ENCODE assay signal across 9 cellular contexts in the genomic region with DNA sequence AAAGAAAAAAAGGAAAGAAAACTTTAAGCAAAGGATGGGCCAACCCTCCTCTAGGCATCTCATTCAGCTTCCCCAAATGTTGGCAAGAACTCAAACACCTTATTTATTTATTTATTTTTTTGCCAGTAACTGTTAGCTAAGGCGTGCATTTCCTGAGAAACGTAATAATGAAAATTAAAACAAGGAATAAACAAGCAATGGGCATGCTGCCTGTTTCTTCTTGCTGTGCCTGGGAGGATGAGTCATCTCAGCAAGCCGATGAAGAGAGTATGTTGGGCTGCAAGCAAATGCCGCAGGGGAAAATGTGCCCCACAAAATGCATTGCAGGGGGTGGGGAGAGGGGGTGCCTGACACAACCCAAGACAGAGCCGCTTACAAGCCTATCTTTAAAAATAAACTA. TPM values are rescaled to one million over a fixed set of nuclear protein-coding genes. Genes with fewer than 3 reads are reported as not detected.
A peak's percentile ranks its signal among the peaks of the same experiment; 100 is the strongest.
DNase-seq lines count a peak whose midpoint lies in the region; ATAC-seq, FAIRE-seq and TF ChIP-seq lines count a peak whose summit lies in the region.
"Had no signal": no experiment of that assay in that cellular context is flagged by ENCODE, and none has a peak within 500 bp of the region (broad histone marks: within the 10 kb centered on the region; RNA-seq: fewer than 3 reads in every experiment).

No MANE protein-coding gene starts in this region.

- DNase-seq in AG08395 (ENCODE audit: low spot score) (peak; percentile 88), bronchial epithelial cell (ENCODE audit: low read depth) (peak; percentile 94), suprapubic skin (ENCODE audit: low spot score in 2 of 2) (no peak), WERI-Rb-1 (no peak), GM20000 (ENCODE audit: low spot score) (no peak)

- no peak for FAIRE-seq in bronchial epithelial cell (lab: Jason Lieb, UNC)
- FAIRE-seq: colon had no signal

- ATAC-seq in GM18870 (IDR thresholded peaks at IDR 0.05; ENCODE audit: unreplicated experiment): no peak

- TF ChIP-seq CTCF in bronchial epithelial cell (IDR thresholded peaks at IDR 0.05; ENCODE audit: insufficient read depth, low read length, severe bottlenecking): no peak
- TF ChIP-seq CTCF in suprapubic skin (IDR thresholded peaks at IDR 0.05): no peak
- no peak for TF ChIP-seq CTCF in WERI-Rb-1 (IDR thresholded peaks at IDR 0.05; ENCODE audit: low read depth, low read length)
- TF ChIP-seq CTCF in GM20000 (IDR thresholded peaks at IDR 0.05; ENCODE audit: extremely low read depth, missing control alignments): no peak

- no peak overlapping the region for H3K4me3 ChIP-seq in HUES48 (ENCODE audit: low read depth, low read length)
- H3K4me3 ChIP-seq in bronchial epithelial cell (ENCODE audit: low read depth, low read length): no peak overlapping the region
- no peak overlapping the region for H3K4me3 ChIP-seq in mesodermal cell (ENCODE audit: extremely low read depth, insufficient read depth, low read length, poor library complexity, severe bottlenecking)
- H3K4me3 ChIP-seq in suprapubic skin: no peak overlapping the region
- H3K4me3 ChIP-seq in WERI-Rb-1 (ENCODE audit: low read depth, low read length): no peak overlapping the region

- H3K36me3 ChIP-seq in HUES48 (ENCODE audit: control insufficient read depth, insufficient read depth, low read length) (no peaks in the 10 kb centered on the region), bronchial epithelial cell (ENCODE audit: control insufficient read depth, insufficient read depth, low read length) (no peaks in the 10 kb centered on the region), mesodermal cell (ENCODE audit: control insufficient read depth, insufficient read depth, low read length) (no peaks in the 10 kb centered on the region), suprapubic skin (no peaks in the 10 kb centered on the region), WERI-Rb-1 (no peaks in the 10 kb centered on the region)

- WGBS in mesodermal cell (ENCODE audit: insufficient coverage in 2 of 2), 2 experiments: 27 to 56% methylated on average over 2 to 3 of the region's 5 CpGs
- 11% methylated on average over 5 of the region's 5 CpGs for WGBS in suprapubic skin

- H3K9ac ChIP-seq in HUES48 (ENCODE audit: low read depth, low read length): no peak overlapping the region

- H3K27me3 ChIP-seq in HUES48 (ENCODE audit: control insufficient read depth, insufficient read depth, low read length) (no peaks in the 10 kb centered on the region), bronchial epithelial cell (ENCODE audit: control insufficient read depth, insufficient read depth, low read length) (no peaks in the 10 kb centered on the region), suprapubic skin (no peaks in the 10 kb centered on the region), WERI-Rb-1 (ENCODE audit: insufficient read depth, low read depth, severe bottlenecking) (no peaks in the 10 kb centered on the region)

- no peaks in the 10 kb centered on the region for H3K9me3 ChIP-seq in HUES48 (ENCODE audit: control insufficient read depth, insufficient read depth, low read length)
- no peaks in the 10 kb centered on the region for H3K9me3 ChIP-seq in mesodermal cell (ENCODE audit: control insufficient read depth, low read length)
- no peaks in the 10 kb centered on the region for H3K9me3 ChIP-seq in suprapubic skin
- no peaks in the 10 kb centered on the region for H3K9me3 ChIP-seq in WERI-Rb-1 (ENCODE audit: severe bottlenecking)

- H3K4me1 ChIP-seq in HUES48 (ENCODE audit: control insufficient read depth, insufficient read depth, low read length): peaks cover 43% of the 10 kb centered on the region
- peaks cover 60% of the 10 kb centered on the region for H3K4me1 ChIP-seq in mesodermal cell (ENCODE audit: control insufficient read depth, insufficient read depth, low read length, poor library complexity, severe bottlenecking)
- H3K4me1 ChIP-seq in suprapubic skin: peaks cover 44% of the 10 kb centered on the region

- H3K27ac ChIP-seq in HUES48 (ENCODE audit: low read depth, low read length) (peak overlapping the region; percentile 37), mesodermal cell (ENCODE audit: low read depth, low read length, severe bottlenecking) (peak overlapping the region; percentile 50), suprapubic skin (no peak overlapping the region), WERI-Rb-1 (no peak overlapping the region)

- TF ChIP-seq EP300 in suprapubic skin (IDR thresholded peaks at IDR 0.05): no peak

- TF ChIP-seq POLR2A in suprapubic skin (IDR thresholded peaks at IDR 0.05): no peak

RNA-seq across cellular contexts. Expression of a gene that starts 40.5 kb away (rescaled TPM):
- total RNA-seq in bronchial epithelial cell (2.1 and 3.1 TPM in 2 replicates), suprapubic skin (10 to 100 TPM; 12.7 to 23.5 (median 16.0) TPM)
- polyA plus RNA-seq in mesodermal cell (2013, experiment 1 of 2): 5.1 TPM
- polyA plus RNA-seq in mesodermal cell (2013, experiment 2 of 2): 4.7 TPM

Comparison
In these comparisons a context has a peak if more than half of its experiments do, and no peak if none do; other contexts are left out.
1. DNase-seq: peak in AG08395 (single experiment) and bronchial epithelial cell (single experiment); none in suprapubic skin (0 of 2), WERI-Rb-1 (single experiment) and GM20000 (single experiment).
2. H3K27ac ChIP-seq: peak in HUES48 (single experiment) and mesodermal cell (single experiment); none in suprapubic skin (single experiment) and WERI-Rb-1 (single experiment).